8 cellular contexts compared by ENCODE assay signal in genomic region chr9:98974994-98975712, GRCh38. TPM values are rescaled to one million over a fixed set of nuclear protein-coding genes. Genes with fewer than 3 reads are reported as not detected.
DNase-seq lines count a peak whose midpoint lies in the region; ATAC-seq, FAIRE-seq and TF ChIP-seq lines count a peak whose summit lies in the region.

No MANE protein-coding gene starts in this region.

- H3K36me3 ChIP-seq in cardiac muscle cell (no peaks in the 10 kb centered on the region), pancreas (no peaks in the 10 kb centered on the region), tibial artery (no peaks in the 10 kb centered on the region)

- H3K9me3 ChIP-seq in cardiac muscle cell (ENCODE audit: low read depth) (no peaks in the 10 kb centered on the region), pancreas (no peaks in the 10 kb centered on the region), tibial artery (no peaks in the 10 kb centered on the region)

- H3K4me1 Mint-ChIP-seq in activated naive CD4-positive, alpha-beta T cell treated with anti-CD3 and anti-CD28 coated beads for 36 hours (ENCODE audit: low read depth) = no peaks in the 10 kb centered on the region

- H3K9me3 Mint-ChIP-seq in activated naive CD4-positive, alpha-beta T cell treated with anti-CD3 and anti-CD28 coated beads for 36 hours = no peaks in the 10 kb centered on the region

- intact Hi-C loops in activated naive CD4-positive, alpha-beta T cell treated with anti-CD3 and anti-CD28 coated beads for 36 hours (cut with micrococcal nuclease) = loop anchor here (1.0 kb wide), 4 partner anchors 24 to 169 kb away; no protein-coding TSS in a partner anchor
- intact Hi-C loops in pancreas (cut with DNase I) = no loop called here
- intact Hi-C loops in tibial artery (cut with DNase I; ENCODE audit: low total_unique reads) = no loop called here

- FAIRE-seq in pancreas (lab: Jason Lieb, UNC) = no peak

- peak; percentile 94 for ATAC-seq in GM21786 (IDR thresholded peaks at IDR 0.05; ENCODE audit: unreplicated experiment)
- peak; percentile 86 to 94 (median 90) for ATAC-seq in pancreas

- H3K27ac ChIP-seq in cardiac muscle cell (no peak overlapping the region), pancreas (peak overlapping the region in 3 of 4 donors; percentile 23 to 45 (median 42)), tibial artery (peak overlapping the region; percentile 77 to 85)

- H3K27ac Mint-ChIP-seq in activated naive CD4-positive, alpha-beta T cell treated with anti-CD3 and anti-CD28 coated beads for 36 hours = no peak overlapping the region

- 7 to 9% methylated on average over 33 of the region's 33 CpGs for WGBS in pancreas, 2 donors

- CTCF ChIA-PET in activated naive CD4-positive, alpha-beta T cell treated with anti-CD3 and anti-CD28 coated beads for 36 hours (lab: Charles Lee) = interaction anchor here (0.6 to 3.3 kb wide), 24 partner anchors 9 to 200 kb away, joined by 3 to 36 read pairs (median 4); no protein-coding TSS in a partner anchor

- H3K27me3 Mint-ChIP-seq in activated naive CD4-positive, alpha-beta T cell treated with anti-CD3 and anti-CD28 coated beads for 36 hours (ENCODE audit: low read depth) = peaks cover 5% of the 10 kb centered on the region

- H3K4me3 Mint-ChIP-seq in activated naive CD4-positive, alpha-beta T cell treated with anti-CD3 and anti-CD28 coated beads for 36 hours = peak overlapping the region; percentile 7

- peaks cover 17% of the 10 kb centered on the region for H3K27me3 ChIP-seq in cardiac muscle cell
- H3K27me3 ChIP-seq in pancreas = no peaks in the 10 kb centered on the region
- no peaks in the 10 kb centered on the region for H3K27me3 ChIP-seq in tibial artery

- H3K4me3 ChIP-seq in cardiac muscle cell (no peak overlapping the region), pancreas (peak overlapping the region in 3 of 4 donors; percentile 8 to 31 (median 28)), tibial artery (peak overlapping the region; percentile 38 to 45)

- no peaks in the 10 kb centered on the region for H3K36me3 Mint-ChIP-seq in activated naive CD4-positive, alpha-beta T cell treated with anti-CD3 and anti-CD28 coated beads for 36 hours (ENCODE audit: low read depth)

- DNase-seq in Daoy (ENCODE audit: low read depth) (peak; percentile 89), SK-N-DZ (ENCODE audit: low spot score) (peak; percentile 52), cardiac muscle cell (ENCODE audit: low read depth in 1 of 2, low spot score in 1 of 2) (peak; percentile 76 to 83), pancreas (peak; percentile 81 to 99 (median 92)), tibial artery (peak; percentile 82 to 90)
- peak; percentile 88 for DNase-seq in activated naive CD4-positive, alpha-beta T cell treated with anti-CD3 and anti-CD28 coated beads for 36 hours

- peak; percentile 98 for TF ChIP-seq CTCF in LNCAP (IDR thresholded peaks at IDR 0.05)
- TF ChIP-seq CTCF in cardiac muscle cell (IDR thresholded peaks at IDR 0.05; ENCODE audit: low read depth, low read length) = peak; percentile 100
- peak; percentile 96 to 99 (median 98) for TF ChIP-seq CTCF in pancreas (IDR thresholded peaks at IDR 0.05)
- TF ChIP-seq CTCF in tibial artery (IDR thresholded peaks at IDR 0.05) = peak; percentile 98 to 99

- H3K4me1 ChIP-seq in cardiac muscle cell (ENCODE audit: low read depth) = no peaks in the 10 kb centered on the region
- H3K4me1 ChIP-seq in pancreas = peaks cover 20 to 25% (median 22%) of the 10 kb centered on the region in 3 donors
- H3K4me1 ChIP-seq in tibial artery = peaks cover 0 to 79% (median 57%) of the 10 kb centered on the region in 4 donors

RNA-seq across cellular contexts. Expression of gene COL15A1, which starts 31.4 kb away (rescaled TPM):
- total RNA-seq in Daoy (2014; rRNA removed; shearing (Covaris generic)) = 0.74 and 0.86 TPM in 2 replicates
- polyA plus RNA-seq in SK-N-DZ (2014; cell fraction: cytosol; rRNA removed) = not detected in 2 replicates
- polyA plus RNA-seq in SK-N-DZ (2014; cell fraction: nucleus; rRNA removed) = not detected in 2 replicates
- total RNA-seq in activated naive CD4-positive, alpha-beta T cell treated with anti-CD3 and anti-CD28 coated beads for 36 hours = under 1 TPM; 0.02 to 0.05 TPM
- total RNA-seq in cardiac muscle cell (0.39 and 0.74 TPM in 2 replicates), pancreas (10 to 100 TPM in 4 of 6 donors, 1 to 10 TPM in 2; 9.4 to 43.4 (median 19.4) TPM)
- polyA plus RNA-seq in cardiac muscle cell (0.99 and 1.3 TPM in 2 replicates), pancreas (1 to 10 TPM; 6.7 to 7.0 TPM)
